In genomic region chr14:21923820-21924219, GRCh38 we compare ENCODE assay signal across 10 cellular contexts.
DNase-seq lines count a peak whose midpoint lies in the region; ATAC-seq lines count a peak whose summit lies in the region.
"Had no signal": no experiment of that assay in that cellular context is flagged by ENCODE, and none has a peak within 500 bp of the region (broad histone marks: within the 10 kb centered on the region; RNA-seq: fewer than 3 reads in every experiment).

No MANE protein-coding gene starts in this region.

- DNase-seq in activated CD4-positive, alpha-beta T cell treated with anti-CD3 and anti-CD28 coated beads for 4 hours = peak; percentile 16 to 29
- DNase-seq in activated CD4-positive, alpha-beta T cell treated with anti-CD3 and anti-CD28 coated beads for 1 hour = no peak
- DNase-seq in activated T-helper 1 cell treated with Interleukin-2 at 50 U/mL for 16 hours (ENCODE audit: low read depth) = peak; percentile 9
- peak; percentile 77 for DNase-seq in pulmonary artery endothelial cell (ENCODE audit: low read depth, low spot score)
- no peak for DNase-seq in cerebellum (ENCODE audit: low spot score)
- DNase-seq in HUDEP-2 (lab: John Stamatoyannopoulos, UW; ENCODE audit: unreplicated experiment in 76 of 76) = no peak
- no peak for DNase-seq in left ventricle myocardium superior
- DNase-seq: NCI-H1092 treated with DMSO at 0.1 percent for 48 hours, posterior cingulate gyrus had no signal

- ATAC-seq in HG03378 (IDR thresholded peaks at IDR 0.05; ENCODE audit: unreplicated experiment) (peak; percentile 69), left ventricle myocardium superior (no peak)

- intact Hi-C loops in left ventricle myocardium superior (cut with micrococcal nuclease) = no loop called here

Comparison
In these comparisons a context has a peak if more than half of its experiments do, and no peak if none do; other contexts are left out.
1. DNase-seq: peak in activated CD4-positive, alpha-beta T cell treated with anti-CD3 and anti-CD28 coated beads for 4 hours (2 of 2), activated T-helper 1 cell treated with Interleukin-2 at 50 U/mL for 16 hours (single experiment) and pulmonary artery endothelial cell (single experiment); none in activated CD4-positive, alpha-beta T cell treated with anti-CD3 and anti-CD28 coated beads for 1 hour (single experiment), cerebellum (single experiment), HUDEP-2 (0 of 76) and left ventricle myocardium superior (single experiment).